31 cellular contexts compared by ENCODE assay signal in genomic region chr4:79413486-79413885, GRCh38. TPM values are rescaled to one million over a fixed set of nuclear protein-coding genes. Genes with fewer than 3 reads are reported as not detected.
DNase-seq lines count a peak whose midpoint lies in the region; ATAC-seq and TF ChIP-seq lines count a peak whose summit lies in the region.
"Had no signal": no experiment of that assay in that cellular context is flagged by ENCODE, and none has a peak within 500 bp of the region (broad histone marks: within the 10 kb centered on the region; RNA-seq: fewer than 3 reads in every experiment).

No MANE protein-coding gene starts in this region.

- no peak for ATAC-seq in HG02981 (IDR thresholded peaks at IDR 0.05; ENCODE audit: unreplicated experiment)
- ATAC-seq: activated CD4-positive, alpha-beta T cell treated with anti-CD3 and anti-CD28 coated beads for 36 hours; activated CD8-positive, alpha-beta T cell treated with anti-CD3 and anti-CD28 coated beads for 36 hours; gastrocnemius medialis; naive thymus-derived CD8-positive, alpha-beta T cell had no signal

- TF ChIP-seq CTCF in brain (conservative IDR thresholded peaks at IDR 0.05) (no peak), HFFc6 (IDR thresholded peaks at IDR 0.05) (no peak)

- H3K27me3 Mint-ChIP-seq in brain (no peaks in the 10 kb centered on the region), HFFc6 (ENCODE audit: insufficient read depth) (no peaks in the 10 kb centered on the region)
- H3K27me3 Mint-ChIP-seq: activated CD4-positive, alpha-beta T cell treated with anti-CD3 and anti-CD28 coated beads for 36 hours; activated CD8-positive, alpha-beta T cell treated with anti-CD3 and anti-CD28 coated beads for 36 hours; activated naive CD4-positive, alpha-beta T cell treated with anti-CD3 and anti-CD28 coated beads, Interleukin-2, amount 50 U/mL, for 24 hours; naive thymus-derived CD8-positive, alpha-beta T cell had no signal

- DNase-seq in DMS 273 treated with DMSO at 0.1 percent for 48 hours (lab: John Stamatoyannopoulos, UW) (peak; percentile 85), NCI-H1694 (lab: John Stamatoyannopoulos, UW) (peak; percentile 48), NCI-H524 (lab: John Stamatoyannopoulos, UW) (peak; percentile 63 to 80), T-helper 9 cell (no peak), NCI-H2107 (lab: John Stamatoyannopoulos, UW) (no peak), HFFc6 (no peak)
- DNase-seq: activated CD4-positive, alpha-beta T cell treated with anti-CD3 and anti-CD28 coated beads for 36 hours; activated CD8-positive, alpha-beta T cell treated with anti-CD3 and anti-CD28 coated beads for 36 hours; Calu3; gastrocnemius medialis; KBM-7; kidney glomerular epithelial cell; naive thymus-derived CD8-positive, alpha-beta T cell; NCI-H187; Peyer's patch; SHP77; stimulated activated CD4-positive, alpha-beta T cell treated with anti-CD3 and anti-CD28 coated beads, Interleukin-4, amount 100 ng/mL, for 1 hour; tibial artery had no signal

- H3K4me3 Mint-ChIP-seq in brain: peak overlapping the region in 4 of 5 experiments; percentile 3 to 31 (median 14)
- H3K4me3 Mint-ChIP-seq in HFFc6: no peak overlapping the region
- H3K4me3 Mint-ChIP-seq: activated CD4-positive, alpha-beta T cell treated with anti-CD3 and anti-CD28 coated beads for 36 hours; activated CD8-positive, alpha-beta T cell treated with anti-CD3 and anti-CD28 coated beads for 36 hours; activated naive CD4-positive, alpha-beta T cell treated with anti-CD3 and anti-CD28 coated beads, Interleukin-2, amount 50 U/mL, for 24 hours; naive thymus-derived CD8-positive, alpha-beta T cell; T-helper 2 cell treated with Interferon-gamma antibody and Interleukin-4, amounts not matched to agents 5 μg/mL and 100 μg/mL, for 36 hours had no signal

- H3K9me3 Mint-ChIP-seq in brain (peaks cover 0 to 12% (median 5%) of the 10 kb centered on the region in 5 experiments), HFFc6 (peaks cover 16% of the 10 kb centered on the region)
- H3K9me3 Mint-ChIP-seq: T-helper 2 cell treated with Interferon-gamma antibody and Interleukin-4, amounts not matched to agents 5 μg/mL and 100 μg/mL, for 36 hours had no signal

- H3K36me3 Mint-ChIP-seq in brain: no peaks in the 10 kb centered on the region
- H3K36me3 Mint-ChIP-seq in HFFc6 (ENCODE audit: low read depth): no peaks in the 10 kb centered on the region
- H3K36me3 Mint-ChIP-seq: activated naive CD4-positive, alpha-beta T cell treated with anti-CD3 and anti-CD28 coated beads, Interleukin-2, amount 50 U/mL, for 24 hours; naive thymus-derived CD8-positive, alpha-beta T cell had no signal

- H3K27ac Mint-ChIP-seq in brain (peak overlapping the region; percentile 4 to 83 (median 55)), HFFc6 (no peak overlapping the region)
- H3K27ac Mint-ChIP-seq: activated CD4-positive, alpha-beta T cell treated with anti-CD3 and anti-CD28 coated beads for 36 hours; activated CD8-positive, alpha-beta T cell treated with anti-CD3 and anti-CD28 coated beads for 36 hours; activated naive CD4-positive, alpha-beta T cell treated with anti-CD3 and anti-CD28 coated beads, Interleukin-2, amount 50 U/mL, for 24 hours; naive thymus-derived CD8-positive, alpha-beta T cell; T-helper 2 cell treated with Interferon-gamma antibody and Interleukin-4, amounts not matched to agents 5 μg/mL and 100 μg/mL, for 36 hours had no signal

- H3K4me1 Mint-ChIP-seq in brain (peaks cover 17% of the 10 kb centered on the region), HFFc6 (ENCODE audit: low read depth) (no peaks in the 10 kb centered on the region)
- H3K4me1 Mint-ChIP-seq: activated CD4-positive, alpha-beta T cell treated with anti-CD3 and anti-CD28 coated beads for 36 hours; activated naive CD4-positive, alpha-beta T cell treated with anti-CD3 and anti-CD28 coated beads, Interleukin-2, amount 50 U/mL, for 24 hours; naive thymus-derived CD8-positive, alpha-beta T cell had no signal

RNA-seq across cellular contexts. Expression of gene GK2, which starts 5.5 kb away (rescaled TPM):
- not detected for polyA plus RNA-seq in brain (ENCODE audit: insufficient read depth, low read depth, low replicate concordance)
- total RNA-seq in HFFc6 (2021; fragmentation: NEBNext Ultra II Directional; extraction: Animal tissue kit (Norgen Biotek cat#: 25700)): not detected
- total RNA-seq: activated CD4-positive, alpha-beta T cell treated with anti-CD3 and anti-CD28 coated beads for 36 hours; activated CD8-positive, alpha-beta T cell treated with anti-CD3 and anti-CD28 coated beads for 36 hours; bronchial epithelial cell; Calu3; fibroblast of lung; gastrocnemius medialis; H4; lung; M059J; mononuclear cell; naive thymus-derived CD8-positive, alpha-beta T cell; NCI-H460; osteoblast; Peyer's patch; pulmonary artery endothelial cell had no signal
- polyA plus RNA-seq: fibroblast of lung; lung; naive thymus-derived CD8-positive, alpha-beta T cell had no signal

Comparison
In these comparisons a context has a peak if more than half of its experiments do, and no peak if none do; other contexts are left out.
1. DNase-seq: peak in DMS 273 treated with DMSO at 0.1 percent for 48 hours (single experiment), NCI-H1694 (single experiment) and NCI-H524 (2 of 2); none in T-helper 9 cell (single experiment), NCI-H2107 (single experiment) and HFFc6 (single experiment).